9 cellular contexts compared by ENCODE assay signal in genomic region chr20:62980970-62981369, GRCh38. TPM values are rescaled to one million over a fixed set of nuclear protein-coding genes. Genes with fewer than 3 reads are reported as not detected.
A peak's percentile ranks its signal among the peaks of the same experiment; 100 is the strongest.
DNase-seq lines count a peak whose midpoint lies in the region; ATAC-seq lines count a peak whose summit lies in the region.
"Had no signal": no experiment of that assay in that cellular context is flagged by ENCODE, and none has a peak within 500 bp of the region (broad histone marks: within the 10 kb centered on the region; RNA-seq: fewer than 3 reads in every experiment).

No MANE protein-coding gene starts in this region.

- DNase-seq in DMS79 treated with DMSO at 0.1 percent for 48 hours (lab: John Stamatoyannopoulos, UW) (peak; percentile 84), NCI-H1436 treated with DMSO at 0.1 percent for 48 hours (lab: John Stamatoyannopoulos, UW) (peak; percentile 66), left kidney (ENCODE audit: low read depth, low spot score) (peak; percentile 81), NCI-H446 (lab: John Stamatoyannopoulos, UW) (no peak), left ventricle myocardium superior (no peak)
- DNase-seq in activated CD4-positive, alpha-beta T cell treated with anti-CD3 and anti-CD28 coated beads, Interleukin-2, amount 50 U/mL, for 4 hours = peak; percentile 29 to 35
- no peak for DNase-seq in activated CD4-positive, CD25-positive, alpha-beta regulatory T cell treated with anti-CD3 and anti-CD28 coated beads, Interleukin-2, amount 50 U/mL, for 72 hours

- intact Hi-C loops in left ventricle myocardium superior (cut with micrococcal nuclease) = no loop called here

- ATAC-seq in GM19467 (IDR thresholded peaks at IDR 0.05; ENCODE audit: unreplicated experiment) (no peak), left ventricle myocardium superior (no peak)

RNA-seq across cellular contexts. Expression of gene BHLHE23, which starts 25.8 kb away (rescaled TPM):
- total RNA-seq in left ventricle myocardium superior = not detected
- total RNA-seq: HT1080 had no signal

RNA-seq across cellular contexts. Expression of gene SLC17A9, which starts 28.5 kb away (rescaled TPM):
- total RNA-seq in left ventricle myocardium superior = 1.5 TPM
- total RNA-seq: HT1080 had no signal

RNA-seq across cellular contexts. Expression of gene GID8, which starts 43.0 kb away (rescaled TPM):
- total RNA-seq in left ventricle myocardium superior = 16.1 TPM

RNA-seq across cellular contexts. Expression of gene DIDO1, which starts 54.7 kb away (rescaled TPM):
- 38.3 TPM for total RNA-seq in left ventricle myocardium superior

Comparison
In these comparisons a context has a peak if more than half of its experiments do, and no peak if none do; other contexts are left out.
1. DNase-seq: peak in DMS79 treated with DMSO at 0.1 percent for 48 hours (single experiment), NCI-H1436 treated with DMSO at 0.1 percent for 48 hours (single experiment), activated CD4-positive, alpha-beta T cell treated with anti-CD3 and anti-CD28 coated beads, Interleukin-2, amount 50 U/mL, for 4 hours (2 of 2) and left kidney (single experiment); none in NCI-H446 (0 of 2), left ventricle myocardium superior (single experiment) and activated CD4-positive, CD25-positive, alpha-beta regulatory T cell treated with anti-CD3 and anti-CD28 coated beads, Interleukin-2, amount 50 U/mL, for 72 hours (single experiment).